17 cellular contexts compared by ENCODE assay signal in the genomic region with DNA sequence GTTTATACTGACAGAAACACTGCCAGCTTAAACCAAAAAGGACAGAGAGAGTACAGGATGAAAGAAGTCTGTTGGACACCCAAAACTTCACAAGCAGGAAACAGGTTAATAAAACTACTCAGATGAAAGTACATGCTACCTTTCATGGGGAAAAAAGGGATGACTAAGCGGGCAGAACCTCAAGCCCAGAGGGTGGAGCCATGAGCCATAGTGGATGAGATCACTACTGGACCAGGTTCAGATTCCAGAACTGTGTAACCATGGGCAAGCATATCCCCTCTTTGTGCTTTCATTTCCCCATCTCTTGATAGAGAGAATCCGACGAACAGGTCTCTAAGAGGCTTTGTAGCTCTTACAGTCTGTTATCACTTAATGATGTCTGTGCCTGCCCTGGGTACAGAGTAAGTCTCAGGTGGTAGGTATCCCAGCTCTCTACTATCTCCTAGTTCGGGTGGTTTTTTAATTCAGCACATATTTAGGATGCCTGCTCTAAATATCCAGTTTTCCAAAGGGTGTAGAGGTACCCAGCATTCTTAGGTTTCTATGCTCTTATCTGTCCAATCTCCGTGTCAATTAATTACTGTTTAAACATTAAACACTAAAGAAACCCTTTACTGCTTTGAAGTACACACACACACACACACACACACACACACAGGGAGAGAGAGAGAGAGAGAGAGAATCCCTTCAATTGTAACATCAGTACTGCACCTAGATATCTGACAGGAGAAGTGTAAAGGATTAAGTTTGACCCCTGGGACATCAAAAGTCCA.
DNase-seq lines count a peak whose midpoint lies in the region; ATAC-seq, FAIRE-seq and TF ChIP-seq lines count a peak whose summit lies in the region.
"Had no signal": no experiment of that assay in that cellular context is flagged by ENCODE, and none has a peak within 500 bp of the region (broad histone marks: within the 10 kb centered on the region; RNA-seq: fewer than 3 reads in every experiment).

No MANE protein-coding gene starts in this region.

- TF ChIP-seq CTCF in mucosa of descending colon (IDR thresholded peaks at IDR 0.05): no peak

- H3K36me3 ChIP-seq in mucosa of descending colon (ENCODE audit: low read depth): no peaks in the 10 kb centered on the region

- ATAC-seq in esophagus mucosa (peak; percentile 87), mucosa of descending colon (peak; percentile 23), GM18502 (IDR thresholded peaks at IDR 0.05; ENCODE audit: poor library complexity, unreplicated experiment) (no peak)

- H3K4me1 ChIP-seq in mucosa of descending colon (ENCODE audit: low read depth): no peaks in the 10 kb centered on the region

- FAIRE-seq in RCC 7860 (lab: Jason Lieb, UNC): no peak

- peaks cover 17% of the 10 kb centered on the region for H3K9me3 ChIP-seq in mucosa of descending colon

- intact Hi-C loops in mucosa of descending colon (cut with DNase I, micrococcal nuclease): no loop called here

- no peak overlapping the region for H3K4me3 ChIP-seq in mucosa of descending colon

- DNase-seq in EL (peak; percentile 75), RCC 7860 (ENCODE audit: low spot score) (peak; percentile 18), mucosa of descending colon (no peak), SK-N-DZ (ENCODE audit: low spot score) (no peak), Ammon's horn (ENCODE audit: low spot score) (no peak)
- DNase-seq in activated T-cell treated with anti-CD3 and anti-CD28 coated beads, Interleukin-2, amount 50 U/mL, for 48 hours: no peak
- DNase-seq: activated CD4-positive, alpha-beta T cell treated with anti-CD3 and anti-CD28 coated beads, Interleukin-2, amount 50 U/mL, for 1 hour; DND-41; foreskin melanocyte; HCEC 1CT; KG1; midbrain; NCI-H187; NCI-H526; T-helper 9 cell had no signal

Comparison
In these comparisons a context has a peak if more than half of its experiments do, and no peak if none do; other contexts are left out.
1. DNase-seq: peak in EL (single experiment) and RCC 7860 (single experiment); none in mucosa of descending colon (0 of 3), SK-N-DZ (single experiment), Ammon's horn (single experiment) and activated T-cell treated with anti-CD3 and anti-CD28 coated beads, Interleukin-2, amount 50 U/mL, for 48 hours (0 of 2).